In genomic region chr6:104682722-104683643, GRCh38 we compare ENCODE assay signal across 8 cellular contexts.
DNase-seq lines count a peak whose midpoint lies in the region; ATAC-seq, FAIRE-seq and TF ChIP-seq lines count a peak whose summit lies in the region.

No MANE protein-coding gene starts in this region.

- POLR2A ChIA-PET in A673 (lab: Charles Lee; ENCODE audit: low non-redundant PET), result no interaction called here

- H3K4me3 ChIP-seq in A673 (ENCODE audit: low read depth, low read length, poor library complexity, severe bottlenecking) (no peak overlapping the region), fibroblast of lung (replicated peaks in 1 of 4; ENCODE audit: control extremely low read depth in 1 of 4, insufficient read depth in 1 of 4, low read depth in 3 of 4, low read length in 4 of 4) (no peak overlapping the region), neutrophil (ENCODE audit: low read depth in 1 of 2, low read length in 1 of 2) (no peak overlapping the region)

- no peaks in the 10 kb centered on the region for H3K79me2 ChIP-seq in fibroblast of lung (ENCODE audit: control insufficient read depth, insufficient read depth, low read length)

- intact Hi-C loops in A673 (cut with micrococcal nuclease; ENCODE audit: unreplicated experiment), result loop anchor here (1.0 to 5.0 kb wide), 3 partner anchors 88 to 394 kb away; no protein-coding TSS in a partner anchor

- no peak overlapping the region for H3K9ac ChIP-seq in fibroblast of lung (ENCODE audit: insufficient read depth, low read length)

- CTCF ChIA-PET in A673 (lab: Charles Lee), result no interaction called here

- H3K27ac ChIP-seq in A673 (ENCODE audit: low read depth, low read length, poor library complexity, severe bottlenecking) (no peak overlapping the region), fibroblast of lung (ENCODE audit: insufficient read depth, low read length) (no peak overlapping the region), neutrophil (no peak overlapping the region)

- H4K20me1 ChIP-seq in fibroblast of lung (ENCODE audit: control insufficient read depth, extremely low read depth, insufficient read depth, low read length), result no peaks in the 10 kb centered on the region

- peak; percentile 82 for DNase-seq in A673 (ENCODE audit: low spot score)
- peak; percentile 64 for DNase-seq in NCI-H748 (lab: John Stamatoyannopoulos, UW; ENCODE audit: unreplicated experiment)
- peak; percentile 27 to 68 (median 49) for DNase-seq in activated CD8-positive, alpha-beta memory T cell treated with anti-CD3 and anti-CD28 coated beads for 48 hours (ENCODE audit: low read depth in 2 of 3, low spot score in 2 of 3)
- DNase-seq in fibroblast of lung (ENCODE audit: low read depth in 2 of 2), result peak; percentile 39 to 65
- DNase-seq in urothelium cell line (ENCODE audit: low spot score), result peak; percentile 65

- TF ChIP-seq CTCF in A673 (conservative IDR thresholded peaks at IDR 0.05; ENCODE audit: low read depth, low read length) (peak; percentile 97), fibroblast of lung (conservative IDR thresholded peaks at IDR 0.05 in 1 of 2, IDR thresholded peaks at IDR 0.05 in 1 of 2; ENCODE audit: low read depth in 1 of 2, low read length in 2 of 2) (peak; percentile 84 to 91), neutrophil (IDR thresholded peaks at IDR 0.05) (peak; percentile 65)

- H3K9me3 ChIP-seq in A673 (ENCODE audit: low read depth, low read length, poor library complexity, severe bottlenecking), result no peaks in the 10 kb centered on the region
- H3K9me3 ChIP-seq in fibroblast of lung (ENCODE audit: control insufficient read depth, insufficient read depth, low read depth, low read length), result no peaks in the 10 kb centered on the region
- no peaks in the 10 kb centered on the region for H3K9me3 ChIP-seq in neutrophil

- H2AFZ ChIP-seq in fibroblast of lung (ENCODE audit: low read length), result no peak overlapping the region

- ATAC-seq in GM18505 (IDR thresholded peaks at IDR 0.05; ENCODE audit: unreplicated experiment) (peak; percentile 83), HG02970 (IDR thresholded peaks at IDR 0.05; ENCODE audit: low FRiP score, unreplicated experiment) (peak; percentile 71)

- H3K36me3 ChIP-seq in A673 (ENCODE audit: insufficient read depth, low read length, poor library complexity, severe bottlenecking) (no peaks in the 10 kb centered on the region), fibroblast of lung (ENCODE audit: control insufficient read depth, insufficient read depth, low read length) (no peaks in the 10 kb centered on the region), neutrophil (no peaks in the 10 kb centered on the region)

- H3K4me1 ChIP-seq in A673 (ENCODE audit: insufficient read depth, low read length, poor library complexity, severe bottlenecking), result peaks cover 4% of the 10 kb centered on the region
- no peaks in the 10 kb centered on the region for H3K4me1 ChIP-seq in fibroblast of lung (ENCODE audit: control insufficient read depth, extremely low read depth, insufficient read depth, low read length)
- peaks cover 14 to 24% of the 10 kb centered on the region in 2 experiments for H3K4me1 ChIP-seq in neutrophil (ENCODE audit: control insufficient read depth in 1 of 2, insufficient read depth in 1 of 2, low read depth in 1 of 2, low read length in 1 of 2)

- BruUV-seq in A673 (replicated peaks; lab: Mats Ljungman, UMichigan), result no TSS peak

- no peak overlapping the region for H3K4me2 ChIP-seq in fibroblast of lung (ENCODE audit: extremely low read depth, insufficient read depth, low read length)

- no peak for FAIRE-seq in urothelium cell line (lab: Jason Lieb, UNC)

- H3K27me3 ChIP-seq in A673 (replicated peaks; ENCODE audit: insufficient read depth, low read depth, low read length, poor library complexity), result no peaks in the 10 kb centered on the region
- H3K27me3 ChIP-seq in fibroblast of lung (ENCODE audit: control insufficient read depth, insufficient read depth, low read length), result no peaks in the 10 kb centered on the region
- no peaks in the 10 kb centered on the region for H3K27me3 ChIP-seq in neutrophil

- TF ChIP-seq POLR2A in GM18505 (IDR thresholded peaks at IDR 0.05; ENCODE audit: borderline replicate concordance, extremely low read depth, insufficient read depth, insufficient read length), result no peak
